Comparison of ENCODE assay signal across 1 cellular context in the genomic region with DNA sequence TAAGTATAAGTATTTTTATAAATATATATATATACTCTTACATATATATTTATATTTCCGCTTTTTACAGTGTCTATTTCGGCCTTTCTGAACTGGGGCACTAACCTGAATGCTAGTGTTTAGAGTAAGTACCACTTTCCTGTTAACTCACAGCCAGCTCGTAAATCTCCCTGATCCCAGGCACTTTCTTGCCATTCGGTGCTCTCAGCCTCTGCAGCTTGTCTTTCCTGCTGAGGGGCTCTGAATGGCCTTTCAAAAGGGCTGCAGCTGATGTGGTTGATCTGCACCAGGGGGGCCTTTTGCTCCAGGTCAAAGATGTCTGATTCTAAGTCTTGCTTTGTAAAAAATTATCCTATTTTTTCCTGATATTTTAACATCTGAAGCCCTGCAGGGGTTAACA.
TF ChIP-seq lines count a peak whose summit lies in the region.

No MANE protein-coding gene starts in this region.

TF ChIP-seq in GM23338, 12 proteins besides CTCF, POLR2A, EP300 and RAD21 (continued from another document):
- TF ChIP-seq, protein P1, sequence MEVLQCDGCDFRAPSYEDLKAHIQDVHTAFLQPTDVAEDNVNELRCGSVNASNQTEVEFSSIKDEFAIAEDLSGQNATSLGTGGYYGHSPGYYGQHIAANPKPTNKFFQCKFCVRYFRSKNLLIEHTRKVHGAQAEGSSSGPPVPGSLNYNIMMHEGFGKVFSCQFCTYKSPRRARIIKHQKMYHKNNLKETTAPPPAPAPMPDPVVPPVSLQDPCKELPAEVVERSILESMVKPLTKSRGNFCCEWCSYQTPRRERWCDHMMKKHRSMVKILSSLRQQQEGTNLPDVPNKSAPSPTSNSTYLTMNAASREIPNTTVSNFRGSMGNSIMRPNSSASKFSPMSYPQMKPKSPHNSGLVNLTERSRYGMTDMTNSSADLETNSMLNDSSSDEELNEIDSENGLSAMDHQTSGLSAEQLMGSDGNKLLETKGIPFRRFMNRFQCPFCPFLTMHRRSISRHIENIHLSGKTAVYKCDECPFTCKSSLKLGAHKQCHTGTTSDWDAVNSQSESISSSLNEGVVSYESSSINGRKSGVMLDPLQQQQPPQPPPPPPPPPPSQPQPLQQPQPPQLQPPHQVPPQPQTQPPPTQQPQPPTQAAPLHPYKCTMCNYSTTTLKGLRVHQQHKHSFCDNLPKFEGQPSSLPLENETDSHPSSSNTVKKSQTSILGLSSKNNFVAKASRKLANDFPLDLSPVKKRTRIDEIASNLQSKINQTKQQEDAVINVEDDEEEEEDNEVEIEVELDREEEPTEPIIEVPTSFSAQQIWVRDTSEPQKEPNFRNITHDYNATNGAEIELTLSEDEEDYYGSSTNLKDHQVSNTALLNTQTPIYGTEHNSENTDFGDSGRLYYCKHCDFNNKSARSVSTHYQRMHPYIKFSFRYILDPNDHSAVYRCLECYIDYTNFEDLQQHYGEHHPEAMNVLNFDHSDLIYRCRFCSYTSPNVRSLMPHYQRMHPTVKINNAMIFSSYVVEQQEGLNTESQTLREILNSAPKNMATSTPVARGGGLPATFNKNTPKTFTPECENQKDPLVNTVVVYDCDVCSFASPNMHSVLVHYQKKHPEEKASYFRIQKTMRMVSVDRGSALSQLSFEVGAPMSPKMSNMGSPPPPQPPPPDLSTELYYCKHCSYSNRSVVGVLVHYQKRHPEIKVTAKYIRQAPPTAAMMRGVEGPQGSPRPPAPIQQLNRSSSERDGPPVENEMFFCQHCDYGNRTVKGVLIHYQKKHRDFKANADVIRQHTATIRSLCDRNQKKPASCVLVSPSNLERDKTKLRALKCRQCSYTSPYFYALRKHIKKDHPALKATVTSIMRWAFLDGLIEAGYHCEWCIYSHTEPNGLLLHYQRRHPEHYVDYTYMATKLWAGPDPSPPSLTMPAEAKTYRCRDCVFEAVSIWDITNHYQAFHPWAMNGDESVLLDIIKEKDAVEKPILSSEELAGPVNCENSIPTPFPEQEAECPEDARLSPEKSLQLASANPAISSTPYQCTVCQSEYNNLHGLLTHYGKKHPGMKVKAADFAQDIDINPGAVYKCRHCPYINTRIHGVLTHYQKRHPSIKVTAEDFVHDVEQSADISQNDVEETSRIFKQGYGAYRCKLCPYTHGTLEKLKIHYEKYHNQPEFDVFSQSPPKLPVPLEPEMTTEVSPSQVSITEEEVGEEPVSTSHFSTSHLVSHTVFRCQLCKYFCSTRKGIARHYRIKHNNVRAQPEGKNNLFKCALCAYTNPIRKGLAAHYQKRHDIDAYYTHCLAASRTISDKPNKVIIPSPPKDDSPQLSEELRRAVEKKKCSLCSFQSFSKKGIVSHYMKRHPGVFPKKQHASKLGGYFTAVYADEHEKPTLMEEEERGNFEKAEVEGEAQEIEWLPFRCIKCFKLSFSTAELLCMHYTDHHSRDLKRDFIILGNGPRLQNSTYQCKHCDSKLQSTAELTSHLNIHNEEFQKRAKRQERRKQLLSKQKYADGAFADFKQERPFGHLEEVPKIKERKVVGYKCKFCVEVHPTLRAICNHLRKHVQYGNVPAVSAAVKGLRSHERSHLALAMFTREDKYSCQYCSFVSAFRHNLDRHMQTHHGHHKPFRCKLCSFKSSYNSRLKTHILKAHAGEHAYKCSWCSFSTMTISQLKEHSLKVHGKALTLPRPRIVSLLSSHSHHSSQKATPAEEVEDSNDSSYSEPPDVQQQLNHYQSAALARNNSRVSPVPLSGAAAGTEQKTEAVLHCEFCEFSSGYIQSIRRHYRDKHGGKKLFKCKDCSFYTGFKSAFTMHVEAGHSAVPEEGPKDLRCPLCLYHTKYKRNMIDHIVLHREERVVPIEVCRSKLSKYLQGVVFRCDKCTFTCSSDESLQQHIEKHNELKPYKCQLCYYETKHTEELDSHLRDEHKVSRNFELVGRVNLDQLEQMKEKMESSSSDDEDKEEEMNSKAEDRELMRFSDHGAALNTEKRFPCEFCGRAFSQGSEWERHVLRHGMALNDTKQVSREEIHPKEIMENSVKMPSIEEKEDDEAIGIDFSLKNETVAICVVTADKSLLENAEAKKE (CRISPR knock-in tag; IDR thresholded peaks at IDR 0.05): no peak
